ENCODE assay signal across 15 cellular contexts in the genomic region with DNA sequence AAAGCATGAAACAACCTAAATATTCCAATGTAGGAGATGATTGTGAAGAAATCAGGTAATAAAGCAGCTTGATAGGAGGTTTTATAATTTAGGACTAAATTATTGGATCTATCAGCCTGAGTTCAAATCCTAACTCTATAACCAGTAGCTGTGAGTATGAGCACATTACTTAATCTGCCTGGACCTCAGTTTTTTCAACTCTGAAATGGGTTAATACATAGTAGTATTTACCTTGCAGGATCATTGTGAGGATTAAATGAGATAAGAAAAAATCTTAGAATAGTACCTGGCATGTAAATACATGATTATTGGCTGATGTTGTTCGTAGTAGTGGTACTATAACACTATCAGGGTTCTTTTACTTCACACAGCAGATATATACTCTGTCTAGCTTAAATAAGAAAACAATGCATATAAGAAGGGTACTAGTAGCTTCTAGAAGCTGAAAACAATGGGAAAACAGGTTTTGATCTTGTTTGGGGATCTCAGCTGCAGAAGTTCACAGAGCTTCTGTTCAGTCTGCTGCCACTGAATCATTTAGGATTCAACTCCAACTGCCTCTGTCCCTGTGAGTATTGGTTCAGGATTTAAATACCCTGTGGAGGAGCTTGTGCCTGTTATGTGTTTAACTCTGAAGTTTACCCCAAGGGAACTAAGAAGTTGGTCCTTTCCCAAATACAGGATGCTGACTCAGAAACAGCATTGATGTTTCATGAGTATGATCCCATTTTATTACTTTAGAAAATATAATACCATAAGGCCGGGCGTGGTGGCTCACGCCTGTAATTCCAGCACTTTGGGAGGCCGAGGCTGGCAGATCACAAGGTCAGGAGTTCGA. TPM values are rescaled to one million over a fixed set of nuclear protein-coding genes. Genes with fewer than 3 reads are reported as not detected.
DNase-seq lines count a peak whose midpoint lies in the region; ATAC-seq and TF ChIP-seq lines count a peak whose summit lies in the region.
"Had no signal": no experiment of that assay in that cellular context is flagged by ENCODE, and none has a peak within 500 bp of the region (broad histone marks: within the 10 kb centered on the region; RNA-seq: fewer than 3 reads in every experiment).

No MANE protein-coding gene starts in this region.

- no peak overlapping the region for H3K23ac ChIP-seq in neuronal stem cell (ENCODE audit: low read depth, low read length, poor library complexity)

- H3K14ac ChIP-seq in neuronal stem cell (ENCODE audit: low read length) = no peak overlapping the region

- no peak overlapping the region for H3K27ac ChIP-seq in neuronal stem cell (replicated peaks; ENCODE audit: low read length)

- H3K27ac Mint-ChIP-seq in osteocyte (ENCODE audit: unreplicated experiment) = peak overlapping the region; percentile 47
- peak overlapping the region in 2 of 10 donors; percentile 6 to 32 for H3K27ac Mint-ChIP-seq in naive thymus-derived CD8-positive, alpha-beta T cell
- H3K27ac Mint-ChIP-seq: activated CD8-positive, alpha-beta T cell treated with anti-CD3 and anti-CD28 coated beads, Interleukin-2, amount 10 ng/mL, durations not matched to agents 7 days and 5 days; stimulated activated memory B cell treated with anti-CD40 and anti-IgM and Interleukin-4, amounts not matched to agents 10 μg/mL and 1 μg/mL and 100 μg/mL, for 72 hours had no signal

- no peak for ATAC-seq in naive thymus-derived CD8-positive, alpha-beta T cell
- ATAC-seq: activated CD8-positive, alpha-beta T cell treated with anti-CD3 and anti-CD28 coated beads, Interleukin-2, amount 10 ng/mL, durations not matched to agents 7 days and 5 days; HCT116; stimulated activated memory B cell treated with anti-CD40 and anti-IgM and Interleukin-4, amounts not matched to agents 10 μg/mL and 1 μg/mL and 100 μg/mL, for 72 hours had no signal

- H3K36me3 ChIP-seq in neuronal stem cell (replicated peaks in 1 of 2; ENCODE audit: control insufficient read depth in 2 of 2, insufficient read depth in 2 of 2, low read length in 2 of 2) = no peaks in the 10 kb centered on the region
- H3K36me3 ChIP-seq: BE2C had no signal

- H3K4me2 ChIP-seq in neuronal stem cell (ENCODE audit: insufficient read depth, low read length, poor library complexity, severe bottlenecking) = no peak overlapping the region

- no peak overlapping the region for H3K9ac ChIP-seq in neuronal stem cell (ENCODE audit: low read depth, low read length, poor library complexity)

- no peak overlapping the region for H2BK120ac ChIP-seq in neuronal stem cell (ENCODE audit: low read depth, low read length)

- TF ChIP-seq CTCF in epithelial cell of esophagus (IDR thresholded peaks at IDR 0.05; ENCODE audit: insufficient read depth, low read depth, low read length, missing control alignments) (no peak), osteocyte (IDR thresholded peaks at IDR 0.05) (no peak)

- no peak overlapping the region for H4K91ac ChIP-seq in neuronal stem cell (ENCODE audit: low read depth, low read length, poor library complexity)

- H3K4me3 ChIP-seq in epithelial cell of esophagus (ENCODE audit: low read length) (no peak overlapping the region), neuronal stem cell (ENCODE audit: low read length in 2 of 2) (no peak overlapping the region)

- no peak overlapping the region for H2BK12ac ChIP-seq in neuronal stem cell (ENCODE audit: low read length)

- no peaks in the 10 kb centered on the region for H3K27me3 Mint-ChIP-seq in osteocyte (ENCODE audit: unreplicated experiment)
- H3K27me3 Mint-ChIP-seq in naive thymus-derived CD8-positive, alpha-beta T cell = no peaks in the 10 kb centered on the region
- H3K27me3 Mint-ChIP-seq: stimulated activated memory B cell treated with anti-CD40 and anti-IgM and Interleukin-4, amounts not matched to agents 10 μg/mL and 1 μg/mL and 100 μg/mL, for 72 hours had no signal

- no peak overlapping the region for H4K8ac ChIP-seq in neuronal stem cell (ENCODE audit: low read depth, low read length)

- POLR2A ChIA-PET in naive thymus-derived CD8-positive, alpha-beta T cell (lab: Charles Lee) = no interaction called here

- peaks cover 3% of the 10 kb centered on the region for H3K36me3 Mint-ChIP-seq in osteocyte (ENCODE audit: unreplicated experiment)
- H3K36me3 Mint-ChIP-seq in naive thymus-derived CD8-positive, alpha-beta T cell = peaks cover 0 to 66% (median 18%) of the 10 kb centered on the region in 3 donors

- H2AK5ac ChIP-seq in neuronal stem cell (ENCODE audit: low read depth, low read length) = no peak overlapping the region

- H2BK15ac ChIP-seq in neuronal stem cell (ENCODE audit: low read length) = no peak overlapping the region

- DNase-seq in EH (ENCODE audit: low read depth) = peak; percentile 55
- DNase-seq in RPMI7951 (ENCODE audit: low read depth) = peak; percentile 33
- DNase-seq in epithelial cell of esophagus (ENCODE audit: low read depth) = peak; percentile 68
- no peak for DNase-seq in osteocyte (ENCODE audit: extremely low spot score, unreplicated experiment)
- DNase-seq in naive thymus-derived CD8-positive, alpha-beta T cell = no peak
- no peak for DNase-seq in activated naive CD4-positive, alpha-beta T cell (lab: John Stamatoyannopoulos, UW)
- DNase-seq in neuronal stem cell (ENCODE audit: low spot score) = no peak
- DNase-seq in NCI-H2081 (lab: John Stamatoyannopoulos, UW) = no peak
- DNase-seq: activated CD8-positive, alpha-beta T cell treated with anti-CD3 and anti-CD28 coated beads, Interleukin-2, amount 10 ng/mL, durations not matched to agents 7 days and 5 days; BE2C; DMS79; NCI-H69; T-helper 9 cell had no signal

- H3K9me3 ChIP-seq in neuronal stem cell (replicated peaks in 1 of 2; ENCODE audit: control insufficient read depth in 2 of 2, insufficient read depth in 1 of 2, low read depth in 1 of 2, low read length in 2 of 2) = no peaks in the 10 kb centered on the region
- H3K9me3 ChIP-seq: BE2C had no signal

- no CpG with 5 or more reads among the region's 6 CpGs for WGBS in neuronal stem cell (ENCODE audit: extremely low coverage in 2 of 2, insufficient read length in 2 of 2, insufficient replicate concordance in 1 of 2), 2 donors

- H3K4me1 ChIP-seq in neuronal stem cell (ENCODE audit: control insufficient read depth in 2 of 2, insufficient read depth in 1 of 2, low read depth in 1 of 2, low read length in 2 of 2) = peaks cover 4 to 11% of the 10 kb centered on the region in 2 donors
- H3K4me1 ChIP-seq: BE2C had no signal

- no peak overlapping the region for H3K4ac ChIP-seq in neuronal stem cell (ENCODE audit: low read length)

- H3K4me3 Mint-ChIP-seq in osteocyte (ENCODE audit: unreplicated experiment) = no peak overlapping the region
- H3K4me3 Mint-ChIP-seq in naive thymus-derived CD8-positive, alpha-beta T cell = no peak overlapping the region
- H3K4me3 Mint-ChIP-seq: activated CD8-positive, alpha-beta T cell treated with anti-CD3 and anti-CD28 coated beads, Interleukin-2, amount 10 ng/mL, durations not matched to agents 7 days and 5 days; stimulated activated memory B cell treated with anti-CD40 and anti-IgM and Interleukin-4, amounts not matched to agents 10 μg/mL and 1 μg/mL and 100 μg/mL, for 72 hours had no signal

- no peaks in the 10 kb centered on the region for H3K79me1 ChIP-seq in neuronal stem cell (ENCODE audit: low read depth, low read length)

- no peak overlapping the region for H2BK5ac ChIP-seq in neuronal stem cell (ENCODE audit: low read length)

- no peaks in the 10 kb centered on the region for H3K9me3 Mint-ChIP-seq in osteocyte (ENCODE audit: unreplicated experiment)
- no peaks in the 10 kb centered on the region for H3K9me3 Mint-ChIP-seq in naive thymus-derived CD8-positive, alpha-beta T cell
- H3K9me3 Mint-ChIP-seq: stimulated activated memory B cell treated with anti-CD40 and anti-IgM and Interleukin-4, amounts not matched to agents 10 μg/mL and 1 μg/mL and 100 μg/mL, for 72 hours had no signal

- no peak overlapping the region for H2AFZ ChIP-seq in neuronal stem cell (ENCODE audit: low read length)

- no peak overlapping the region for H3K18ac ChIP-seq in neuronal stem cell (ENCODE audit: low read length)

- peaks cover 20% of the 10 kb centered on the region for H3K4me1 Mint-ChIP-seq in osteocyte (ENCODE audit: unreplicated experiment)
- peaks cover 7 to 24% (median 12%) of the 10 kb centered on the region in 4 donors for H3K4me1 Mint-ChIP-seq in naive thymus-derived CD8-positive, alpha-beta T cell

- H3K27me3 ChIP-seq in neuronal stem cell (ENCODE audit: control insufficient read depth in 3 of 3, insufficient read depth in 3 of 3, low read depth in 1 of 3, low read length in 3 of 3) = no peaks in the 10 kb centered on the region
- H3K27me3 ChIP-seq: BE2C had no signal

RNA-seq across cellular contexts. Expression of a gene that starts 34.2 kb away (rescaled TPM):
- 11.3 and 13.1 TPM in 2 replicates for total RNA-seq in RPMI7951 (2014; rRNA removed; shearing (Covaris generic))
- 15.7 and 16.4 TPM in 2 replicates for total RNA-seq in osteocyte
- total RNA-seq in naive thymus-derived CD8-positive, alpha-beta T cell = 10 to 100 TPM; 52.0 to 60.2 TPM
- 1 to 10 TPM; 2.9 to 5.9 (median 2.9) TPM for polyA plus RNA-seq in naive thymus-derived CD8-positive, alpha-beta T cell
- 7.6 TPM for polyA plus RNA-seq in neuronal stem cell (2013, experiment 1 of 2)
- 7.5 TPM for polyA plus RNA-seq in neuronal stem cell (2013, experiment 2 of 2)

Comparison
In these comparisons a context has a peak if more than half of its experiments do, and no peak if none do; other contexts are left out.
1. DNase-seq: peak in EH (single experiment), RPMI7951 (single experiment) and epithelial cell of esophagus (single experiment); none in osteocyte (single experiment), naive thymus-derived CD8-positive, alpha-beta T cell (0 of 10), activated naive CD4-positive, alpha-beta T cell (0 of 4), neuronal stem cell (single experiment) and NCI-H2081 (0 of 2).